Comparison of ENCODE assay signal across 10 cellular contexts in the genomic region with DNA sequence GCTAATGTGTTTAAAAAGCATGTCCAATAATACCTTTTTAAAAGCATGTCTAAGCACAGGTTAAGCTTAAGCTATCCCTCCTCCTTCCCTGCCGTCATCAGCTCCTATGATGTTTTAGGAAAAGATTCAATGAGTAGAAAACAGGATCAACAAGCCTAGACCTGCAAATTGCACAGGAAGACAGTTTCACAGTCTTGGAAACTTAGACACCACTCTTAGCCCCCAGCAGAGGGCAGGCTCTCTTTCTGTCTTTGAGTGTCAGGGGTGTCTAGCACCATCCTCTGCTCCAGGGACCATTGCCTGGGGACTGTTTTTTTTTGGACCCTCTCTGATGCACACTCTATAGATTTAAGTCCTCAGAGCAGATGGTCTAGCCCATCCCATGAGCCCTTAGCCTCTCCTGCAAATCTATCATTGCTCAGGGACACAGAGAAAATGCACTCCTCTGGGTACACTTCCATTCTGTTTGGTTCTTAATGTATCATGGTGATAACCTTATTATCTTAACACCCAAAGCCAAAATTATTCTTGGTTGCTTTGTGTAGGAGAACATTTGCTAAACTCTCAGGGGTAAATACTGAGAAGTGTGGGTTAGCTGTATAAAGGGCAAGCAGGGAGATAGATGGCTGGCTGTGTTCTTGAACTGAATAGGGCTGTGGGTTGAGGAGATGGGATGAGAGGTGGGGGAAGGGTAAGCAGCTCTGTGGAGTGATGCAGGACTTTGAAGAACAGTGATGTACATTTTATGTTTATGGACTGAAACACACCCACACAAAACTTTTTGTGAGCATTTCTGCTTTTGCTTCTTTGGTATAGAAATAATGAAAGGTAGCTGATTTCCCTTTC.
A peak's percentile ranks its signal among the peaks of the same experiment; 100 is the strongest.
DNase-seq lines count a peak whose midpoint lies in the region; ATAC-seq and TF ChIP-seq lines count a peak whose summit lies in the region.
"Had no signal": no experiment of that assay in that cellular context is flagged by ENCODE, and none has a peak within 500 bp of the region (broad histone marks: within the 10 kb centered on the region; RNA-seq: fewer than 3 reads in every experiment).

No MANE protein-coding gene starts in this region.

- H3K9me3 Mint-ChIP-seq in natural killer cell treated with Interleukin-12 subunit alpha and Interleukin-12 subunit beta and Interleukin-15 and Interleukin-18, amount 100 ng/mL, for 72 hours, result peaks cover 11% of the 10 kb centered on the region

- no peak overlapping the region for H3K4me3 Mint-ChIP-seq in natural killer cell treated with Interleukin-12 subunit alpha and Interleukin-12 subunit beta and Interleukin-15 and Interleukin-18, amount 100 ng/mL, for 72 hours

- H4K20me1 ChIP-seq in OCI-LY3 (ENCODE audit: insufficient read depth, low read length), result no peaks in the 10 kb centered on the region

- peak; percentile 25 for DNase-seq in A673 (ENCODE audit: low spot score)
- peak; percentile 33 for DNase-seq in fibroblast of mammary gland (ENCODE audit: low read depth)
- DNase-seq in natural killer cell treated with Interleukin-12 subunit alpha and Interleukin-12 subunit beta and Interleukin-15 and Interleukin-18, amount 100 ng/mL, for 72 hours (ENCODE audit: low spot score), result no peak
- no peak for DNase-seq in germinal center (ENCODE audit: low spot score)
- DNase-seq: activated T-cell treated with anti-CD3 and anti-CD28 coated beads for 4 hours, NCI-H526 treated with DMSO at 0.1 percent for 48 hours had no signal

- H3K27me3 ChIP-seq in A673 (replicated peaks; ENCODE audit: insufficient read depth, low read depth, low read length, poor library complexity) (no peaks in the 10 kb centered on the region), OCI-LY3 (ENCODE audit: low read depth, low read length) (no peaks in the 10 kb centered on the region)

- H3K27ac Mint-ChIP-seq in natural killer cell treated with Interleukin-12 subunit alpha and Interleukin-12 subunit beta and Interleukin-15 and Interleukin-18, amount 100 ng/mL, for 72 hours, result no peak overlapping the region

- no peak overlapping the region for H3K27ac ChIP-seq in A673 (ENCODE audit: low read depth, low read length, poor library complexity, severe bottlenecking)
- no peak overlapping the region for H3K27ac ChIP-seq in OCI-LY3 (ENCODE audit: low read length)

- H3K4me1 ChIP-seq in A673 (ENCODE audit: insufficient read depth, low read length, poor library complexity, severe bottlenecking) (no peaks in the 10 kb centered on the region), OCI-LY3 (ENCODE audit: low read length) (no peaks in the 10 kb centered on the region)

- CTCF ChIA-PET in A673 (lab: Charles Lee), result interaction anchor here (0.7 to 1.6 kb wide), 2 partner anchors 394 to 935 kb away, joined by 3 to 7 read pairs; no protein-coding TSS in a partner anchor

- ATAC-seq in natural killer cell treated with Interleukin-12 subunit alpha and Interleukin-12 subunit beta and Interleukin-15 and Interleukin-18, amount 100 ng/mL, for 72 hours, result no peak
- no peak for ATAC-seq in GM19023 (IDR thresholded peaks at IDR 0.05; ENCODE audit: unreplicated experiment)
- no peak for ATAC-seq in GM21786 (IDR thresholded peaks at IDR 0.05; ENCODE audit: unreplicated experiment)

- H3K4me3 ChIP-seq in A673 (ENCODE audit: low read depth, low read length, poor library complexity, severe bottlenecking), result no peak overlapping the region
- no peak overlapping the region for H3K4me3 ChIP-seq in OCI-LY3 (ENCODE audit: low read length)
- no peak overlapping the region for H3K4me3 ChIP-seq in fibroblast of mammary gland (ENCODE audit: control insufficient read depth, low read depth, low read length)

- no peak overlapping the region for H2AFZ ChIP-seq in OCI-LY3 (ENCODE audit: low read depth, low read length)

- H3K36me3 ChIP-seq in A673 (ENCODE audit: insufficient read depth, low read length, poor library complexity, severe bottlenecking), result no peaks in the 10 kb centered on the region
- H3K36me3 ChIP-seq in OCI-LY3 (replicated peaks; ENCODE audit: low read depth, low read length), result no peaks in the 10 kb centered on the region

- peaks cover 10% of the 10 kb centered on the region for H3K36me3 Mint-ChIP-seq in natural killer cell treated with Interleukin-12 subunit alpha and Interleukin-12 subunit beta and Interleukin-15 and Interleukin-18, amount 100 ng/mL, for 72 hours

- BruUV-seq in A673 (replicated peaks; lab: Mats Ljungman, UMichigan), result no TSS peak

- intact Hi-C loops in A673 (cut with micrococcal nuclease; ENCODE audit: unreplicated experiment), result loop anchor here (1.0 to 10.0 kb wide), 2 partner anchors 762 to 935 kb away; no protein-coding TSS in a partner anchor

- H3K27me3 Mint-ChIP-seq in natural killer cell treated with Interleukin-12 subunit alpha and Interleukin-12 subunit beta and Interleukin-15 and Interleukin-18, amount 100 ng/mL, for 72 hours, result no peaks in the 10 kb centered on the region

- no peaks in the 10 kb centered on the region for H3K79me2 ChIP-seq in OCI-LY3 (ENCODE audit: low read length)

- H3K9ac ChIP-seq in OCI-LY3 (ENCODE audit: low read length), result no peak overlapping the region

- no peaks in the 10 kb centered on the region for H3K9me3 ChIP-seq in A673 (ENCODE audit: low read depth, low read length, poor library complexity, severe bottlenecking)
- no peaks in the 10 kb centered on the region for H3K9me3 ChIP-seq in OCI-LY3 (ENCODE audit: insufficient read depth, low read length)

- H3K4me2 ChIP-seq in OCI-LY3 (ENCODE audit: low read length), result no peak overlapping the region

- TF ChIP-seq CTCF in A673 (conservative IDR thresholded peaks at IDR 0.05; ENCODE audit: low read depth, low read length) (peak; percentile 68), GM12873 (IDR thresholded peaks at IDR 0.05; ENCODE audit: insufficient read depth, low read depth, low read length, missing control alignments) (peak; percentile 68), OCI-LY3 (IDR thresholded peaks at IDR 0.05; ENCODE audit: low read depth, low read length) (peak; percentile 60), fibroblast of mammary gland (conservative IDR thresholded peaks at IDR 0.05; ENCODE audit: control insufficient read depth, insufficient read depth, low read depth, low read length) (peak; percentile 58)

- POLR2A ChIA-PET in A673 (lab: Charles Lee; ENCODE audit: low non-redundant PET), result no interaction called here

- H3K4me1 Mint-ChIP-seq in natural killer cell treated with Interleukin-12 subunit alpha and Interleukin-12 subunit beta and Interleukin-15 and Interleukin-18, amount 100 ng/mL, for 72 hours (ENCODE audit: low read depth in 2 of 2), result no peaks in the 10 kb centered on the region

Comparison
In these comparisons a context has a peak if more than half of its experiments do, and no peak if none do; other contexts are left out.
1. DNase-seq: peak in A673 (single experiment) and fibroblast of mammary gland (single experiment); none in natural killer cell treated with Interleukin-12 subunit alpha and Interleukin-12 subunit beta and Interleukin-15 and Interleukin-18, amount 100 ng/mL, for 72 hours (single experiment) and germinal center (single experiment).
2. Peak in every context shown above with its lines, with median percentiles within 50 percentile points of each other: CTCF ChIP-seq.